In the genomic region with DNA sequence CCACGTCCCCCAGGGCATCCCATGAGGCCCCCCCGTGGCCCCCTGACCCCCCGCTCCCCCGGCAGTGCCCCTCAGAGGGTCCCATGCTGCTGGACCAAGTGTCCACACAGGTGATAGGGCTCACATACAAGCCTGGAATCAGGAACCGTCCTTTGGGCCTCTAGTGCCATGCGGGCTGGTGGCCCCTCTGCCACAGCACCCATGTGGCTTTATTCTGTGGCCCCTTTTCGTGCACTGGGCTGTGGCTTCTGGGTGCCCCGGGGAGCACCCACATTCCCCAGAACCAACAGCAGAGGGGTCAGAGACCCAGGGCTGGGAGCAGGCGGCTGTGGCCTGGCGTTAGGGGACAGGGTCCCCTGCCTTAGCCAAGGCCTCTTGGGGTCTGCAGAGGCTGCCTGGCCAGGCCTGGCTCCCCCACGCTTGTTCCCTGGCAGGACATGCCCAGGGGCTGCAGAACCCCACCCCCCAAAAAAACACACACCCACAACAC, we compare ENCODE assay signal across 20 cellular contexts. TPM values are rescaled to one million over a fixed set of nuclear protein-coding genes. Genes with fewer than 3 reads are reported as not detected.
DNase-seq lines count a peak whose midpoint lies in the region; ATAC-seq and TF ChIP-seq lines count a peak whose summit lies in the region.
"Had no signal": no experiment of that assay in that cellular context is flagged by ENCODE, and none has a peak within 500 bp of the region (broad histone marks: within the 10 kb centered on the region; RNA-seq: fewer than 3 reads in every experiment).

No MANE protein-coding gene starts in this region.

- TF ChIP-seq CTCF in CD14-positive monocyte (IDR thresholded peaks at IDR 0.05) (no peak), heart left ventricle (IDR thresholded peaks at IDR 0.05) (no peak), mucosa of descending colon (IDR thresholded peaks at IDR 0.05) (no peak), suprapubic skin (IDR thresholded peaks at IDR 0.05) (no peak)

- TF ChIP-seq POLR2A in heart left ventricle (IDR thresholded peaks at IDR 0.05) (no peak), suprapubic skin (IDR thresholded peaks at IDR 0.05) (no peak)

- H3K9me3 Mint-ChIP-seq in CD14-positive monocyte: peaks cover 0 to 2% (median 0%) of the 10 kb centered on the region in 7 donors
- no peaks in the 10 kb centered on the region for H3K9me3 Mint-ChIP-seq in activated naive CD4-positive, alpha-beta T cell treated with anti-CD3 and anti-CD28 coated beads, Interleukin-2, amount 10 ng/mL, durations not matched to agents 7 days and 5 days
- H3K9me3 Mint-ChIP-seq: CD8-positive, alpha-beta memory T cell had no signal

- no peak overlapping the region for H3K4me3 Mint-ChIP-seq in CD14-positive monocyte
- H3K4me3 Mint-ChIP-seq in activated naive CD4-positive, alpha-beta T cell treated with anti-CD3 and anti-CD28 coated beads, Interleukin-2, amount 10 ng/mL, durations not matched to agents 7 days and 5 days: no peak overlapping the region
- H3K4me3 Mint-ChIP-seq: CD8-positive, alpha-beta memory T cell had no signal

- no peaks in the 10 kb centered on the region for H3K4me1 ChIP-seq in heart left ventricle
- peaks cover 14% of the 10 kb centered on the region for H3K4me1 ChIP-seq in mucosa of descending colon (ENCODE audit: low read depth)
- no peaks in the 10 kb centered on the region for H3K4me1 ChIP-seq in suprapubic skin

- no peak for TF ChIP-seq EP300 in suprapubic skin (IDR thresholded peaks at IDR 0.05)

- H3K36me3 ChIP-seq in heart left ventricle (peaks cover 0 to 41% (median 12%) of the 10 kb centered on the region in 9 donors), mucosa of descending colon (ENCODE audit: low read depth) (no peaks in the 10 kb centered on the region), suprapubic skin (peaks cover 46% of the 10 kb centered on the region)

- H3K9me3 ChIP-seq in heart left ventricle: no peaks in the 10 kb centered on the region
- no peaks in the 10 kb centered on the region for H3K9me3 ChIP-seq in mucosa of descending colon
- no peaks in the 10 kb centered on the region for H3K9me3 ChIP-seq in suprapubic skin
- H3K9me3 ChIP-seq: BLaER1 treated with 17β-estradiol and CSF1 and Interleukin-3, amounts not matched to agents 10 nM and 100 nM had no signal

- H3K4me1 Mint-ChIP-seq in CD14-positive monocyte: peaks cover 5% of the 10 kb centered on the region
- peaks cover 6% of the 10 kb centered on the region for H3K4me1 Mint-ChIP-seq in activated naive CD4-positive, alpha-beta T cell treated with anti-CD3 and anti-CD28 coated beads, Interleukin-2, amount 10 ng/mL, durations not matched to agents 7 days and 5 days

- CTCF ChIA-PET in activated naive CD4-positive, alpha-beta T cell treated with anti-CD3 and anti-CD28 coated beads, Interleukin-2, amount 10 ng/mL, durations not matched to agents 7 days and 5 days (lab: Charles Lee): no interaction called here

- no peak overlapping the region for H3K27ac Mint-ChIP-seq in CD14-positive monocyte
- no peak overlapping the region for H3K27ac Mint-ChIP-seq in activated naive CD4-positive, alpha-beta T cell treated with anti-CD3 and anti-CD28 coated beads, Interleukin-2, amount 10 ng/mL, durations not matched to agents 7 days and 5 days
- H3K27ac Mint-ChIP-seq: CD8-positive, alpha-beta memory T cell had no signal

- ATAC-seq in heart left ventricle (no peak), mucosa of descending colon (no peak), HG03354 (IDR thresholded peaks at IDR 0.05; ENCODE audit: poor library complexity, severe bottlenecking, unreplicated experiment) (no peak)
- ATAC-seq: GM12878, Panc1 had no signal

- DNase-seq in CD14-positive monocyte (ENCODE audit: low spot score) (peak; percentile 34), heart left ventricle (peak in 3 of 5 donors; percentile 8 to 62 (median 27)), mucosa of descending colon (peak in 2 of 3 donors; percentile 17 to 33), suprapubic skin (ENCODE audit: low spot score in 2 of 2) (peak; percentile 53 to 60), iPS-NIHi7 (ENCODE audit: extremely low spot score) (no peak)
- no peak for DNase-seq in activated naive CD4-positive, alpha-beta T cell treated with anti-CD3 and anti-CD28 coated beads, Interleukin-2, amount 10 ng/mL, durations not matched to agents 7 days and 5 days
- DNase-seq: DMS53, EL, GM23248, HCEC 1CT, KBM-7, NCI-H1105, NCI-H2081 treated with DMSO at 0.1 percent for 48 hours, NCI-H446 treated with DMSO at 0.1 percent for 48 hours, NCI-H69 had no signal

- H3K4me3 ChIP-seq in heart left ventricle (no peak overlapping the region), mucosa of descending colon (no peak overlapping the region), suprapubic skin (no peak overlapping the region)
- H3K4me3 ChIP-seq: BLaER1 treated with 17β-estradiol and CSF1 and Interleukin-3, amounts not matched to agents 10 nM and 100 nM; GM12878; GM23248 had no signal

- peaks cover 28 to 42% of the 10 kb centered on the region in 2 donors for H3K36me3 Mint-ChIP-seq in CD14-positive monocyte
- peaks cover 10% of the 10 kb centered on the region for H3K36me3 Mint-ChIP-seq in activated naive CD4-positive, alpha-beta T cell treated with anti-CD3 and anti-CD28 coated beads, Interleukin-2, amount 10 ng/mL, durations not matched to agents 7 days and 5 days

- intact Hi-C loops in CD14-positive monocyte (cut with micrococcal nuclease) (no loop called here), heart left ventricle (cut with DNase I) (no loop called here), mucosa of descending colon (cut with DNase I, micrococcal nuclease) (no loop called here)

- H3K27ac ChIP-seq in heart left ventricle: no peak overlapping the region
- no peak overlapping the region for H3K27ac ChIP-seq in suprapubic skin
- H3K27ac ChIP-seq: BLaER1 treated with 17β-estradiol and CSF1 and Interleukin-3, amounts not matched to agents 10 nM and 100 nM; GM23248 had no signal

- no peaks in the 10 kb centered on the region for H3K27me3 ChIP-seq in heart left ventricle
- no peaks in the 10 kb centered on the region for H3K27me3 ChIP-seq in suprapubic skin
- H3K27me3 ChIP-seq: BLaER1 treated with 17β-estradiol and CSF1 and Interleukin-3, amounts not matched to agents 10 nM and 100 nM had no signal

- WGBS in heart left ventricle, 4 donors: 87 to 100% (median 92%) methylated on average over 4 to 11 of the region's 11 CpGs
- WGBS in suprapubic skin: 95% methylated on average over 4 of the region's 11 CpGs

- H3K27me3 Mint-ChIP-seq in CD14-positive monocyte (ENCODE audit: low read depth in 3 of 3): peaks cover 0 to 1% (median 0%) of the 10 kb centered on the region in 3 donors
- no peaks in the 10 kb centered on the region for H3K27me3 Mint-ChIP-seq in activated naive CD4-positive, alpha-beta T cell treated with anti-CD3 and anti-CD28 coated beads, Interleukin-2, amount 10 ng/mL, durations not matched to agents 7 days and 5 days
- H3K27me3 Mint-ChIP-seq: CD8-positive, alpha-beta memory T cell had no signal

RNA-seq across cellular contexts. Expression of gene SLC19A1, which starts 31.7 kb away (rescaled TPM):
- 10 to 100 TPM; 39.9 to 53.0 TPM for polyA plus RNA-seq in CD14-positive monocyte
- 1 to 10 TPM; 2.4 to 7.0 (median 3.0) TPM for total RNA-seq in heart left ventricle
- polyA plus RNA-seq in heart left ventricle: 1 to 10 TPM; 3.5 to 4.3 TPM
- 10 to 100 TPM; 12.6 to 22.8 (median 12.7) TPM for total RNA-seq in mucosa of descending colon
- total RNA-seq in suprapubic skin: 1 to 10 TPM; 7.0 to 9.8 (median 7.9) TPM

Comparison
In these comparisons a context has a peak if more than half of its experiments do, and no peak if none do; other contexts are left out.
1. DNase-seq: peak in CD14-positive monocyte (single experiment), heart left ventricle (3 of 5), mucosa of descending colon (2 of 3) and suprapubic skin (2 of 2); none in activated naive CD4-positive, alpha-beta T cell treated with anti-CD3 and anti-CD28 coated beads, Interleukin-2, amount 10 ng/mL, durations not matched to agents 7 days and 5 days (single experiment) and iPS-NIHi7 (single experiment).